In the genomic region with DNA sequence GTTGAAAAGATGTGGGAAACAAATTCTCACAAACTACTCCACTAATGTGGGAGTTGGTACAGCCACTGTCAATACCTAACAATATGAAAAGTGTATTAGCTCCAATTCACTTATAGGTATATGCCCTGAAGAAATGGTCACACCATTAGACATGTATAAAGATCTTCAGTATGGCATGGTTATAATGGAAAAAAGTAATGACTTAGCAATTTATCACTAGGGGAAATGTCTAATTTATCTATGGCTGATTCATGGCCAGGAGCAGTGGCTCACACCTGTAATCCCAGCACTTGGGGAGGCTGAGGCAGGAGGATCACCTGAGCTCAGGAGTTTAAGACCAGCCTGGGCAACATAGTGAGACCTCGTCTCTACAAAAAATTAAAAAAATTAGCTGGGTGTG, we compare ENCODE assay signal across 24 cellular contexts.
"Had no signal": no experiment of that assay in that cellular context is flagged by ENCODE, and none has a peak within 500 bp of the region (broad histone marks: within the 10 kb centered on the region; RNA-seq: fewer than 3 reads in every experiment).

No MANE protein-coding gene starts in this region.

- H3K4me1 ChIP-seq: testis had no signal

- H3K27me3 Mint-ChIP-seq: activated naive CD4-positive, alpha-beta T cell treated with anti-CD3 and anti-CD28 coated beads, Interleukin-2, amount 10 ng/mL, durations not matched to agents 7 days and 5 days; activated naive CD8-positive, alpha-beta T cell treated with anti-CD3 and anti-CD28 coated beads, Interleukin-2, amount 50 U/mL, for 24 hours; naive thymus-derived CD8-positive, alpha-beta T cell had no signal

- H3K27ac ChIP-seq: heart left ventricle, right atrium auricular region, testis, WERI-Rb-1 had no signal

- H3K4me3 ChIP-seq: heart left ventricle, right atrium auricular region, testis had no signal

- H3K27me3 ChIP-seq: heart left ventricle, right atrium auricular region, testis had no signal

- H3K9me3 Mint-ChIP-seq: activated naive CD4-positive, alpha-beta T cell treated with anti-CD3 and anti-CD28 coated beads, Interleukin-2, amount 10 ng/mL, durations not matched to agents 7 days and 5 days; activated naive CD8-positive, alpha-beta T cell treated with anti-CD3 and anti-CD28 coated beads, Interleukin-2, amount 50 U/mL, for 24 hours; activated T-helper 1 cell treated with anti-CD3 and anti-CD28 coated beads, Interleukin-12 subunit alpha, Interleukin-12 subunit beta, Interleukin-2, Interleukin-4 antibody, amounts not matched to agents 30 ng/mL and 10 ng/mL and 1 ng/mL, durations not matched to agents 14 hours and 24 hours and 36 hours; endodermal cell; naive thymus-derived CD8-positive, alpha-beta T cell; T-helper 1 cell treated with Interleukin-12 subunit alpha and Interleukin-12 subunit beta and Interleukin-4 antibody, amounts not matched to agents 30 μg/mL and 1 μg/mL, for 36 hours had no signal

- ATAC-seq: activated naive CD8-positive, alpha-beta T cell treated with anti-CD3 and anti-CD28 coated beads, Interleukin-2, amount 50 U/mL, for 24 hours; esophagus mucosa; naive thymus-derived CD8-positive, alpha-beta T cell; stimulated activated naive CD8-positive, alpha-beta T cell treated with anti-CD3 and anti-CD28 coated beads, Interleukin-15, Interleukin-2, amounts not matched to agents 100 U/mL and 50 U/mL, for 24 hours had no signal

- FAIRE-seq: urothelium cell line had no signal

- H3K4me1 Mint-ChIP-seq: activated naive CD4-positive, alpha-beta T cell treated with anti-CD3 and anti-CD28 coated beads, Interleukin-2, amount 10 ng/mL, durations not matched to agents 7 days and 5 days; activated naive CD8-positive, alpha-beta T cell treated with anti-CD3 and anti-CD28 coated beads, Interleukin-2, amount 50 U/mL, for 24 hours had no signal

- DNase-seq: activated CD4-positive, alpha-beta T cell treated with anti-CD3 and anti-CD28 coated beads, Interleukin-2, amount 50 U/mL, for 1 hour; activated CD4-positive, CD25-positive, alpha-beta regulatory T cell treated with anti-CD3 and anti-CD28 coated beads, Interleukin-2, amount 50 U/mL, for 72 hours; activated gamma-delta T cell; activated naive CD4-positive, alpha-beta T cell treated with anti-CD3 and anti-CD28 coated beads, Interleukin-2, amount 10 ng/mL, durations not matched to agents 7 days and 5 days; activated naive CD8-positive, alpha-beta T cell treated with anti-CD3 and anti-CD28 coated beads, Interleukin-2, amount 50 U/mL, for 24 hours; amygdala; caudate nucleus; endodermal cell; foreskin fibroblast; heart left ventricle; hypothalamus; naive thymus-derived CD8-positive, alpha-beta T cell; stimulated activated CD4-positive, alpha-beta T cell treated with anti-CD3 and anti-CD28 coated beads, Interleukin-15, amount 100 ng/mL, for 24 hours; stimulated activated CD4-positive, alpha-beta T cell treated with anti-CD3 and anti-CD28 coated beads, Interleukin-2, amount 100 ng/mL, for 24 hours; stimulated activated naive CD8-positive, alpha-beta T cell treated with anti-CD3 and anti-CD28 coated beads, Interleukin-15, Interleukin-2, amounts not matched to agents 100 U/mL and 50 U/mL, for 24 hours; T1000; testis; trophoblast cell; WERI-Rb-1 had no signal

- H3K4me3 Mint-ChIP-seq: activated naive CD4-positive, alpha-beta T cell treated with anti-CD3 and anti-CD28 coated beads, Interleukin-2, amount 10 ng/mL, durations not matched to agents 7 days and 5 days; activated naive CD8-positive, alpha-beta T cell treated with anti-CD3 and anti-CD28 coated beads, Interleukin-2, amount 50 U/mL, for 24 hours; activated T-helper 1 cell treated with anti-CD3 and anti-CD28 coated beads, Interleukin-12 subunit alpha, Interleukin-12 subunit beta, Interleukin-2, Interleukin-4 antibody, amounts not matched to agents 30 ng/mL and 10 ng/mL and 1 ng/mL, durations not matched to agents 14 hours and 24 hours and 36 hours; endodermal cell; naive thymus-derived CD8-positive, alpha-beta T cell; T-helper 1 cell treated with Interleukin-12 subunit alpha and Interleukin-12 subunit beta and Interleukin-4 antibody, amounts not matched to agents 30 μg/mL and 1 μg/mL, for 36 hours had no signal

- H3K27ac Mint-ChIP-seq: activated naive CD4-positive, alpha-beta T cell treated with anti-CD3 and anti-CD28 coated beads, Interleukin-2, amount 10 ng/mL, durations not matched to agents 7 days and 5 days; activated naive CD8-positive, alpha-beta T cell treated with anti-CD3 and anti-CD28 coated beads, Interleukin-2, amount 50 U/mL, for 24 hours; activated T-helper 1 cell treated with anti-CD3 and anti-CD28 coated beads, Interleukin-12 subunit alpha, Interleukin-12 subunit beta, Interleukin-2, Interleukin-4 antibody, amounts not matched to agents 30 ng/mL and 10 ng/mL and 1 ng/mL, durations not matched to agents 14 hours and 24 hours and 36 hours; T-helper 1 cell treated with Interleukin-12 subunit alpha and Interleukin-12 subunit beta and Interleukin-4 antibody, amounts not matched to agents 30 μg/mL and 1 μg/mL, for 36 hours had no signal

- H3K9me3 ChIP-seq: heart left ventricle, right atrium auricular region, testis had no signal
